24 cellular contexts compared by ENCODE assay signal in the genomic region with DNA sequence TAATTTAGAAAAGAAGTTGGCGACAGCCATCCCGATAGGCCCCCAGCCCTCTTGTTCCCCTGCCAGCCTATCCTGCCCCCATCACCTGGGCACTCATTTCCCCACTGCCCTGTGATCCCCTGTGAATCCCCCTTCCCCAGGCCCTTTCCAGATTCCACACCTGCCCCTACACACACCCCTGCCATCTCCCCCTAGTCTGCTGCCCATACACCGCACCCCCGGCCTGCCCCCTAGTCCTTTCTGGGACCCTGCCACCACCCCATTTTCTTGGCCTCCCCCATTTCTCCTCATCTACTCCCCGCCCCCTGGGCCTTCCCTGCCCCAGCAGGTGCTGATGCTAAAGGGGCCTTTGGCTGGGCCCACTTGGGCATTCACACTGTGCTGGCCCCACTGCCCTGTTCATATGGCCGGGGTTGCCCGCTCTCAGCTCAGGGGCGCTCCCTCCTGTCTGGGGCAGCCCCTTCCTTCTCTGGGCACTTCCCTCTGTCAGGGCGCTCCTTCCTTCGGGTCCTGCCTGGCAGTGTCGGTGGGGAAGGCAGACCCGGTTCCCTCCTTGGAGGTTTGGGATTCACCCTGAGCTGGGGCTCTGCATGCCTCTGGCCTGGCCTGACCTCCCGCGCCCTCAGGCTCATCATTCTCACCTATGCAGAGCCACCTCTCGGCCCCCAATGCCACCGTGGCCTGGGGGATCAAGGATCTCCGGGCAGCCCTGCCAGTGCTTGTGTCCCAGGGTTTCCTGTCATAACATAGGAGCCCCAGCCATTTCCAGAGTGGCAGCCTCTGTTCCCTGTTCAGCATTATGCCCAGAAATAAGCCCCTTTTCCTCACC.
A peak's percentile ranks its signal among the peaks of the same experiment; 100 is the strongest.
DNase-seq lines count a peak whose midpoint lies in the region; ATAC-seq and TF ChIP-seq lines count a peak whose summit lies in the region.
"Had no signal": no experiment of that assay in that cellular context is flagged by ENCODE, and none has a peak within 500 bp of the region (broad histone marks: within the 10 kb centered on the region; RNA-seq: fewer than 3 reads in every experiment).

No MANE protein-coding gene starts in this region.

- DNase-seq in Right ventricle myocardium inferior (ENCODE audit: missing footprints) (peak; percentile 59), Right ventricle myocardium superior (no peak), esophagus muscularis mucosa (ENCODE audit: extremely low spot score) (no peak), neuronal stem cell (ENCODE audit: low spot score) (no peak), adrenal gland (no peak), NK-92 (lab: John Stamatoyannopoulos, UW; ENCODE audit: unreplicated experiment) (no peak), NCI-H748 treated with DMSO at 0.1 percent for 48 hours (lab: John Stamatoyannopoulos, UW) (no peak)
- DNase-seq: Caco-2; CD8-positive, alpha-beta T cell; DMS79; EL; GDM1; H9; MM.1S; NCI-H1694; NCI-H2029 treated with DMSO at 0.1 percent for 48 hours; NCI-H526 treated with DMSO at 0.1 percent for 48 hours; SJCRH30 had no signal

- ATAC-seq in Right ventricle myocardium inferior = no peak
- no peak for ATAC-seq in Right ventricle myocardium superior (ENCODE audit: poor library complexity)
- ATAC-seq: CD8-positive, alpha-beta T cell; GM12878; GM23338; Panc1 had no signal

- H3K23ac ChIP-seq in neuronal stem cell (ENCODE audit: low read depth, low read length, poor library complexity) = peak overlapping the region; percentile 82

- H3K9me3 ChIP-seq in esophagus muscularis mucosa (no peaks in the 10 kb centered on the region), neuronal stem cell (replicated peaks in 1 of 2; ENCODE audit: control insufficient read depth in 2 of 2, insufficient read depth in 1 of 2, low read depth in 1 of 2, low read length in 2 of 2) (no peaks in the 10 kb centered on the region), adrenal gland (replicated peaks in 1 of 3) (no peaks in the 10 kb centered on the region)
- H3K9me3 ChIP-seq: Caco-2, SJCRH30 had no signal

- H4K8ac ChIP-seq in neuronal stem cell (ENCODE audit: low read depth, low read length) = peak overlapping the region; percentile 10

- H3K36me3 ChIP-seq in esophagus muscularis mucosa (peaks cover 32 to 100% (median 93%) of the 10 kb centered on the region in 4 donors), neuronal stem cell (replicated peaks in 1 of 2; ENCODE audit: control insufficient read depth in 2 of 2, insufficient read depth in 2 of 2, low read length in 2 of 2) (peaks cover 46 to 96% of the 10 kb centered on the region in 2 donors), adrenal gland (replicated peaks in 1 of 2) (peaks cover 0 to 49% of the 10 kb centered on the region in 2 donors)

- H3K14ac ChIP-seq in neuronal stem cell (ENCODE audit: low read length) = no peak overlapping the region

- H2AFZ ChIP-seq in neuronal stem cell (ENCODE audit: low read length) = no peak overlapping the region
- H2AFZ ChIP-seq: GM23338 had no signal

- no peaks in the 10 kb centered on the region for H3K27me3 ChIP-seq in esophagus muscularis mucosa
- H3K27me3 ChIP-seq in neuronal stem cell (ENCODE audit: control insufficient read depth in 3 of 3, insufficient read depth in 3 of 3, low read depth in 1 of 3, low read length in 3 of 3) = no peaks in the 10 kb centered on the region
- H3K27me3 ChIP-seq in adrenal gland = no peaks in the 10 kb centered on the region
- H3K27me3 ChIP-seq: SJCRH30 had no signal

- no peak overlapping the region for H4K91ac ChIP-seq in neuronal stem cell (ENCODE audit: low read depth, low read length, poor library complexity)

- intact Hi-C loops in Right ventricle myocardium inferior (cut with DNase I) (no loop called here), Right ventricle myocardium superior (cut with DNase I) (loop anchor here (10.0 kb wide), 1 partner anchor 334 kb away; no protein-coding TSS in a partner anchor), esophagus muscularis mucosa (cut with DNase I) (no loop called here), adrenal gland (cut with DNase I) (no loop called here)

- no peak overlapping the region for H2BK120ac ChIP-seq in neuronal stem cell (ENCODE audit: low read depth, low read length)

- H3K18ac ChIP-seq in neuronal stem cell (ENCODE audit: low read length) = peak overlapping the region; percentile 16

- no peak overlapping the region for H3K9ac ChIP-seq in neuronal stem cell (ENCODE audit: low read depth, low read length, poor library complexity)
- H3K9ac ChIP-seq: KMS-11 had no signal

- no peak overlapping the region for H2BK5ac ChIP-seq in neuronal stem cell (ENCODE audit: low read length)

- H3K79me1 ChIP-seq in neuronal stem cell (ENCODE audit: low read depth, low read length) = peaks cover 4% of the 10 kb centered on the region

- no peak overlapping the region for H2BK12ac ChIP-seq in neuronal stem cell (ENCODE audit: low read length)

- 93% methylated on average over 16 of the region's 17 CpGs for whole genome bisulfite sequencing in esophagus muscularis mucosa
- WGBS in neuronal stem cell (ENCODE audit: extremely low coverage in 2 of 2, insufficient read length in 2 of 2, insufficient replicate concordance in 1 of 2), 2 donors = no CpG with 5 or more reads among the region's 17 CpGs
- 94 to 100% (median 96%) methylated on average over 9 to 17 of the region's 17 CpGs for WGBS in adrenal gland, 4 donors

- TF ChIP-seq EP300 in esophagus muscularis mucosa (IDR thresholded peaks at IDR 0.05) = no peak

- H2AK5ac ChIP-seq in neuronal stem cell (ENCODE audit: low read depth, low read length) = no peak overlapping the region

- no peak overlapping the region for H2BK15ac ChIP-seq in neuronal stem cell (ENCODE audit: low read length)

- no peak overlapping the region for H3K4ac ChIP-seq in neuronal stem cell (ENCODE audit: low read length)

- peak overlapping the region; percentile 52 to 87 (median 61) for H3K27ac ChIP-seq in esophagus muscularis mucosa (replicated peaks in 1 of 4)
- no peak overlapping the region for H3K27ac ChIP-seq in neuronal stem cell (replicated peaks; ENCODE audit: low read length)
- no peak overlapping the region for H3K27ac ChIP-seq in adrenal gland
- H3K27ac ChIP-seq: 22Rv1, C4-2B, KMS-11, SJCRH30 had no signal

- H3K4me2 ChIP-seq in neuronal stem cell (ENCODE audit: insufficient read depth, low read length, poor library complexity, severe bottlenecking) = no peak overlapping the region
- H3K4me2 ChIP-seq: GM23338, KMS-11 had no signal

- H3K4me3 ChIP-seq in esophagus muscularis mucosa (no peak overlapping the region), neuronal stem cell (ENCODE audit: low read length in 2 of 2) (no peak overlapping the region), adrenal gland (no peak overlapping the region)
- H3K4me3 ChIP-seq: GM12878, GM23338, SJCRH30 had no signal

- H3K4me1 ChIP-seq in esophagus muscularis mucosa (peaks cover 0 to 52% (median 47%) of the 10 kb centered on the region in 4 donors), neuronal stem cell (ENCODE audit: control insufficient read depth in 2 of 2, insufficient read depth in 1 of 2, low read depth in 1 of 2, low read length in 2 of 2) (peaks cover 0 to 3% of the 10 kb centered on the region in 2 donors), adrenal gland (replicated peaks in 1 of 2) (peaks cover 0 to 11% of the 10 kb centered on the region in 2 donors)
- H3K4me1 ChIP-seq: SJCRH30 had no signal

- TF ChIP-seq POLR2A in esophagus muscularis mucosa (IDR thresholded peaks at IDR 0.05; ENCODE audit: low read depth) (no peak), adrenal gland (IDR thresholded peaks at IDR 0.05) (no peak)

- TF ChIP-seq CTCF in esophagus muscularis mucosa (IDR thresholded peaks at IDR 0.05) (no peak), adrenal gland (IDR thresholded peaks at IDR 0.05) (no peak)

Comparison
In these comparisons a context has a peak if more than half of its experiments do, and no peak if none do; other contexts are left out.
1. H3K27ac ChIP-seq: peak in esophagus muscularis mucosa (4 of 4); none in neuronal stem cell (single experiment) and adrenal gland (0 of 5).